Comparison of ENCODE assay signal across 10 cellular contexts in the genomic region with DNA sequence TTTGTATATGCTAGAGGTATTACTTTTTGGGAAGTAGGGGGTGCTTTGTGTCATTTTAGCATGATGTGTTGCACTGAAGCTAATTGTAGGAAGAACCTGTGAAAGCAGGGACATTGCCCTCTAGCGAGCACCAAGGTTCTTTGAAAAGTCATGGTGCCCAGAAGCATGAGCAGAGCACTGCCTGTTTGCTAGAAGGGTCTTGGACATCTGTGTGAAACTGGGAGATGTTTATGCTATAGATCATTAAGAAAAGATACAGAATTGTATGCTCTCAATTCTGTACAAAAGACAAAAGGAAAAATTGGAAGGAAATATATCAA.
A peak's percentile ranks its signal among the peaks of the same experiment; 100 is the strongest.
DNase-seq lines count a peak whose midpoint lies in the region; ATAC-seq and TF ChIP-seq lines count a peak whose summit lies in the region.
"Had no signal": no experiment of that assay in that cellular context is flagged by ENCODE, and none has a peak within 500 bp of the region (broad histone marks: within the 10 kb centered on the region; RNA-seq: fewer than 3 reads in every experiment).

No MANE protein-coding gene starts in this region.

- peaks cover 3% of the 10 kb centered on the region for H3K27me3 ChIP-seq in HL-60 (ENCODE audit: insufficient read depth, poor library complexity, severe bottlenecking)

- ATAC-seq in GM19467 (IDR thresholded peaks at IDR 0.05; ENCODE audit: unreplicated experiment) (peak; percentile 39), HG03039 (IDR thresholded peaks at IDR 0.05; ENCODE audit: unreplicated experiment) (no peak)

- TF ChIP-seq CTCF in GM12865 (IDR thresholded peaks at IDR 0.05; ENCODE audit: insufficient read depth, low read depth, low read length, missing control alignments) = peak; percentile 30
- peak; percentile 7 for TF ChIP-seq CTCF in HL-60 (IDR thresholded peaks at IDR 0.05; ENCODE audit: insufficient read depth, low read length)
- peak; percentile 29 for TF ChIP-seq CTCF in fibroblast of pulmonary artery (IDR thresholded peaks at IDR 0.05; ENCODE audit: low read length, missing control alignments)

- H3K4me3 ChIP-seq in GM12865 (ENCODE audit: low read depth, low read length) (no peak overlapping the region), HL-60 (replicated peaks; ENCODE audit: insufficient read depth, low read length) (no peak overlapping the region), fibroblast of pulmonary artery (replicated peaks; ENCODE audit: low read depth, low read length) (no peak overlapping the region)
- H3K4me3 ChIP-seq: uterus had no signal

- DNase-seq in GM12865 (ENCODE audit: low read depth) = peak; percentile 53
- peak in 1 of 2 experiments; percentile 24 for DNase-seq in HL-60 (ENCODE audit: low read depth in 1 of 2, low spot score in 1 of 2)
- peak; percentile 8 for DNase-seq in fibroblast of pulmonary artery (ENCODE audit: low read depth)
- DNase-seq in dedifferentiated amniotic fluid mesenchymal stem cell (ENCODE audit: extremely low spot score) = no peak
- no peak for DNase-seq in cerebellar nuclear complex (lab: John Stamatoyannopoulos, UW)
- DNase-seq in HK-2 (ENCODE audit: unreplicated experiment) = no peak
- DNase-seq: activated naive CD8-positive, alpha-beta T cell treated with anti-CD3 and anti-CD28 coated beads for 36 hours; uterus had no signal

- H3K27ac ChIP-seq in HL-60 (replicated peaks) = no peak overlapping the region
- H3K27ac ChIP-seq: uterus had no signal

Comparison
In these comparisons a context has a peak if more than half of its experiments do, and no peak if none do; other contexts are left out.
1. DNase-seq: peak in GM12865 (single experiment) and fibroblast of pulmonary artery (single experiment); none in dedifferentiated amniotic fluid mesenchymal stem cell (single experiment), cerebellar nuclear complex (0 of 2) and HK-2 (single experiment).
2. Peak in every context shown above with its lines, with median percentiles within 50 percentile points of each other: CTCF ChIP-seq.